Comparison of ENCODE assay signal across 1 cellular context in genomic region chr2:200809506-200810251, GRCh38.
TF ChIP-seq lines count a peak whose summit lies in the region.

No MANE protein-coding gene starts in this region.

TF ChIP-seq in HepG2, 621 proteins besides CTCF, POLR2A, EP300 and RAD21:
- TF ChIP-seq U2AF1 (optimal IDR thresholded peaks at IDR 0.05; ENCODE audit: low read depth, low read length) (no peak), ZNF629 (CRISPR knock-in tag; conservative IDR thresholded peaks at IDR 0.05) (peak; percentile 93), ZMYM3 (CRISPR knock-in tag; IDR thresholded peaks at IDR 0.05) (peak; percentile 60; the same call in 1 of the 2 replicates), ATF4 (CRISPR knock-in tag; IDR thresholded peaks at IDR 0.05) (0 out of 4 replicates have a peak, but pooled peaks of 1 of the 2 experiments have one; percentile 11), RCOR2 (CRISPR knock-in tag; IDR thresholded peaks at IDR 0.05) (peak; percentile 31; the same call in 1 of the 2 replicates), CHD4 (IDR thresholded peaks at IDR 0.05; ENCODE audit: borderline replicate concordance, low read length) (peak; percentile 84; the same call in 1 of the 2 replicates), KDM1A (CRISPR knock-in tag; IDR thresholded peaks at IDR 0.05) (0 out of 2 replicates have a peak, but pooled peaks have one; percentile 36), GATAD1 (CRISPR knock-in tag; IDR thresholded peaks at IDR 0.05) (no peak), IRF2 (CRISPR knock-in tag; IDR thresholded peaks at IDR 0.05) (no peak), ZNF235 (CRISPR knock-in tag; IDR thresholded peaks at IDR 0.05; ENCODE audit: borderline replicate concordance) (no peak)
- TF ChIP-seq, protein P1, sequence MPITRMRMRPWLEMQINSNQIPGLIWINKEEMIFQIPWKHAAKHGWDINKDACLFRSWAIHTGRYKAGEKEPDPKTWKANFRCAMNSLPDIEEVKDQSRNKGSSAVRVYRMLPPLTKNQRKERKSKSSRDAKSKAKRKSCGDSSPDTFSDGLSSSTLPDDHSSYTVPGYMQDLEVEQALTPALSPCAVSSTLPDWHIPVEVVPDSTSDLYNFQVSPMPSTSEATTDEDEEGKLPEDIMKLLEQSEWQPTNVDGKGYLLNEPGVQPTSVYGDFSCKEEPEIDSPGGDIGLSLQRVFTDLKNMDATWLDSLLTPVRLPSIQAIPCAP (CRISPR knock-in tag; IDR thresholded peaks at IDR 0.05; ENCODE audit: low read depth), result no peak
